In genomic region chr12:48819986-48820385, GRCh38 we compare ENCODE assay signal across 1 cellular context.
TF ChIP-seq lines count a peak whose summit lies in the region.

No MANE protein-coding gene starts in this region.

TF ChIP-seq in WTC11, 78 proteins besides CTCF, POLR2A, EP300 and RAD21 (continued from another document):
- no peak for TF ChIP-seq AFF4 (CRISPR knock-in tag; IDR thresholded peaks at IDR 0.05; ENCODE audit: borderline replicate concordance)
- no peak for TF ChIP-seq ZNF423 (CRISPR knock-in tag; IDR thresholded peaks at IDR 0.05)
TF ChIP-seq in WTC11: peak in this region for 0.
